Comparison of ENCODE assay signal across 20 cellular contexts in genomic region chr3:42988097-42988496, GRCh38. TPM values are rescaled to one million over a fixed set of nuclear protein-coding genes. Genes with fewer than 3 reads are reported as not detected.
A peak's percentile ranks its signal among the peaks of the same experiment; 100 is the strongest.
DNase-seq lines count a peak whose midpoint lies in the region; FAIRE-seq and TF ChIP-seq lines count a peak whose summit lies in the region.
"Had no signal": no experiment of that assay in that cellular context is flagged by ENCODE, and none has a peak within 500 bp of the region (broad histone marks: within the 10 kb centered on the region; RNA-seq: fewer than 3 reads in every experiment).

No MANE protein-coding gene starts in this region.

- no peaks in the 10 kb centered on the region for H3K4me1 ChIP-seq in kidney (ENCODE audit: control insufficient read depth in 1 of 2, insufficient read depth in 1 of 2, low read depth in 1 of 2, low read length in 2 of 2)
- H3K4me1 ChIP-seq: BE2C had no signal

- peak overlapping the region; percentile 46 for H3K27ac ChIP-seq in caudate nucleus (ENCODE audit: low read depth, low read length)
- H3K27ac ChIP-seq in layer of hippocampus (ENCODE audit: low read depth, low read length) = peak overlapping the region; percentile 53
- H3K27ac ChIP-seq in temporal lobe (ENCODE audit: low read depth, low read length) = peak overlapping the region; percentile 15
- H3K27ac ChIP-seq in kidney (ENCODE audit: low read depth in 2 of 2, low read length in 2 of 2) = no peak overlapping the region

- H3K9me3 ChIP-seq in kidney (ENCODE audit: control insufficient read depth in 1 of 2, low read length in 2 of 2) = no peaks in the 10 kb centered on the region
- H3K9me3 ChIP-seq: BE2C had no signal

- H3K27me3 Mint-ChIP-seq in MCF 10A (ENCODE audit: insufficient read depth, unreplicated experiment) = peaks cover 13% of the 10 kb centered on the region

- POLR2A ChIA-PET in MCF 10A (lab: Yijun Ruan, JAX) = no interaction called here

- H3K4me1 Mint-ChIP-seq in MCF 10A (ENCODE audit: insufficient read depth, unreplicated experiment) = no peaks in the 10 kb centered on the region
- H3K4me1 Mint-ChIP-seq: CD4-positive, CD25-positive, alpha-beta regulatory T cell; CD8-positive, alpha-beta memory T cell had no signal

- CTCF ChIA-PET in MCF 10A (lab: Yijun Ruan, JAX) = interaction anchor here (1.1 kb wide), 1 partner anchor 86 kb away, joined by 3 read pairs; no protein-coding TSS in a partner anchor

- no peaks in the 10 kb centered on the region for H3K9me3 Mint-ChIP-seq in MCF 10A (ENCODE audit: unreplicated experiment)
- H3K9me3 Mint-ChIP-seq: CD8-positive, alpha-beta memory T cell; GM23338 had no signal

- no peak overlapping the region for H3K4me3 ChIP-seq in kidney (ENCODE audit: low read length in 2 of 2)
- H3K4me3 ChIP-seq: GM23338 had no signal

- no peaks in the 10 kb centered on the region for H3K36me3 ChIP-seq in kidney (ENCODE audit: control insufficient read depth in 1 of 2, insufficient read depth in 2 of 2, low read length in 2 of 2)
- H3K36me3 ChIP-seq: BE2C had no signal

- DNase-seq in T47D (ENCODE audit: low read depth in 1 of 2, low spot score in 1 of 2) (peak; percentile 40 to 90), MCF 10A (ENCODE audit: unreplicated experiment) (no peak), caudate nucleus (lab: John Stamatoyannopoulos, UW) (no peak), urothelium cell line (ENCODE audit: low spot score) (no peak), kidney (no peak)
- DNase-seq: ACHN; BE2C; CD4-positive, CD25-positive, alpha-beta regulatory T cell; CD8-positive, alpha-beta memory T cell; COR-L47; DMS 273 treated with DMSO at 0.1 percent for 48 hours; DMS79; GDM1; H7 had no signal

- H3K4me3 Mint-ChIP-seq in MCF 10A (ENCODE audit: unreplicated experiment) = no peak overlapping the region
- H3K4me3 Mint-ChIP-seq: CD4-positive, CD25-positive, alpha-beta regulatory T cell; CD8-positive, alpha-beta memory T cell; GM23338 had no signal

- H3K9ac ChIP-seq in kidney (ENCODE audit: low read length in 2 of 2) = no peak overlapping the region

- TF ChIP-seq CTCF in MCF 10A (IDR thresholded peaks at IDR 0.05; ENCODE audit: unreplicated experiment) (no peak), kidney (IDR thresholded peaks at IDR 0.05; ENCODE audit: borderline replicate concordance, extremely low read depth, insufficient read depth) (no peak)

- H3K36me3 Mint-ChIP-seq in MCF 10A (ENCODE audit: insufficient read depth, unreplicated experiment) = no peaks in the 10 kb centered on the region
- H3K36me3 Mint-ChIP-seq: CD4-positive, CD25-positive, alpha-beta regulatory T cell; CD8-positive, alpha-beta memory T cell had no signal

- in situ Hi-C loops in T47D (cut with HindIII; ENCODE audit: low pct_unique_long_range_greater_than_20kb, low sequenced_read_pairs) = no loop called here

- H3K27me3 ChIP-seq in layer of hippocampus (ENCODE audit: control insufficient read depth, insufficient read depth, low read length) = no peaks in the 10 kb centered on the region
- H3K27me3 ChIP-seq: BE2C had no signal

- intact Hi-C loops in MCF 10A (cut with micrococcal nuclease) = no loop called here
- intact Hi-C loops in kidney (cut with DNase I) = no loop called here

- H3K27ac Mint-ChIP-seq in MCF 10A (ENCODE audit: low read depth, unreplicated experiment) = no peak overlapping the region
- H3K27ac Mint-ChIP-seq: CD4-positive, CD25-positive, alpha-beta regulatory T cell; CD8-positive, alpha-beta memory T cell; GM23338 had no signal

- FAIRE-seq in urothelium cell line (lab: Jason Lieb, UNC) = no peak
- no peak for FAIRE-seq in kidney (lab: Jason Lieb, UNC)
- FAIRE-seq: A204.1, GM12892, GM18507 had no signal

- BruUV-seq in MCF 10A (replicated peaks; lab: Mats Ljungman, UMichigan) = no TSS peak

RNA-seq across cellular contexts. Expression of gene GASK1A, which starts 9.0 kb away (rescaled TPM):
- not detected in 2 replicates for total RNA-seq in MCF 10A (2022)
- 4.9 TPM for total RNA-seq in temporal lobe
- 7.3 TPM for total RNA-seq in kidney
- 2.3 TPM for polyA plus RNA-seq in kidney (ENCODE audit: insufficient read depth, low read depth, low replicate concordance)
- total RNA-seq: CD4-positive, CD25-positive, alpha-beta regulatory T cell; CD8-positive, alpha-beta memory T cell had no signal
- polyA plus RNA-seq: CD4-positive, CD25-positive, alpha-beta regulatory T cell; CD8-positive, alpha-beta memory T cell had no signal

Comparison
In these comparisons a context has a peak if more than half of its experiments do, and no peak if none do; other contexts are left out.
1. DNase-seq: peak in T47D (2 of 2); none in MCF 10A (single experiment), caudate nucleus (0 of 61), urothelium cell line (single experiment) and kidney (single experiment).
2. H3K27ac ChIP-seq: peak in caudate nucleus (single experiment), layer of hippocampus (single experiment) and temporal lobe (single experiment); none in kidney (0 of 2).